9 cellular contexts compared by ENCODE assay signal in genomic region chr10:79137826-79138225, GRCh38.
DNase-seq lines count a peak whose midpoint lies in the region; ATAC-seq and TF ChIP-seq lines count a peak whose summit lies in the region.
"Had no signal": no experiment of that assay in that cellular context is flagged by ENCODE, and none has a peak within 500 bp of the region (broad histone marks: within the 10 kb centered on the region; RNA-seq: fewer than 3 reads in every experiment).

No MANE protein-coding gene starts in this region.

- peak overlapping the region in 7 of 8 donors; percentile 73 to 93 (median 84) for H3K27ac Mint-ChIP-seq in CD8-positive, alpha-beta memory T cell
- peak overlapping the region; percentile 44 for H3K27ac Mint-ChIP-seq in activated T-helper 1 cell treated with anti-CD3 and anti-CD28 coated beads, Interleukin-12 subunit alpha, Interleukin-12 subunit beta, Interleukin-2, Interleukin-4 antibody, amounts not matched to agents 30 ng/mL and 10 ng/mL and 1 ng/mL, durations not matched to agents 14 hours and 24 hours and 36 hours

- peaks cover 37% of the 10 kb centered on the region for H3K4me1 ChIP-seq in CD8-positive, alpha-beta memory T cell (ENCODE audit: insufficient read depth, low read length)
- H3K4me1 ChIP-seq in liver (ENCODE audit: control insufficient read depth in 4 of 4, insufficient read depth in 4 of 4, low read length in 3 of 4) (peaks cover 0 to 7% (median 3%) of the 10 kb centered on the region in 4 donors), subcutaneous abdominal adipose tissue (ENCODE audit: control insufficient read depth in 5 of 5, insufficient read depth in 5 of 5, low read length in 5 of 5) (peaks cover 30 to 95% (median 81%) of the 10 kb centered on the region in 5 donors)

- H3K27me3 ChIP-seq in CD8-positive, alpha-beta memory T cell (ENCODE audit: insufficient read depth, low read length, poor library complexity, severe bottlenecking), result no peaks in the 10 kb centered on the region
- no peaks in the 10 kb centered on the region for H3K27me3 ChIP-seq in liver (ENCODE audit: control insufficient read depth in 4 of 4, insufficient read depth in 4 of 4, low read length in 3 of 4)
- no peaks in the 10 kb centered on the region for H3K27me3 ChIP-seq in subcutaneous abdominal adipose tissue (ENCODE audit: control insufficient read depth in 5 of 5, insufficient read depth in 4 of 5, low read length in 5 of 5)

- no peak overlapping the region for H3K9ac ChIP-seq in liver (ENCODE audit: low read depth in 1 of 2, low read length in 2 of 2)
- H3K9ac ChIP-seq in subcutaneous abdominal adipose tissue (ENCODE audit: low read length in 5 of 5), result peak overlapping the region in 3 of 5 donors; percentile 17 to 66 (median 29)

- H3K36me3 ChIP-seq in CD8-positive, alpha-beta memory T cell (ENCODE audit: insufficient read depth, low read length), result no peaks in the 10 kb centered on the region
- H3K36me3 ChIP-seq in liver (ENCODE audit: control insufficient read depth in 4 of 4, insufficient read depth in 3 of 4, low read depth in 1 of 4, low read length in 3 of 4) (peaks cover 0 to 11% (median 6%) of the 10 kb centered on the region in 4 donors), subcutaneous abdominal adipose tissue (ENCODE audit: control insufficient read depth in 5 of 5, insufficient read depth in 5 of 5, low read length in 5 of 5) (peaks cover 0 to 39% (median 29%) of the 10 kb centered on the region in 5 donors)

- H3K9me3 ChIP-seq in CD8-positive, alpha-beta memory T cell (ENCODE audit: low read length), result no peaks in the 10 kb centered on the region
- H3K9me3 ChIP-seq in liver (ENCODE audit: control insufficient read depth in 4 of 4, low read length in 3 of 4), result no peaks in the 10 kb centered on the region
- H3K9me3 ChIP-seq in subcutaneous abdominal adipose tissue (ENCODE audit: control insufficient read depth in 5 of 5, low read length in 5 of 5), result no peaks in the 10 kb centered on the region

- 70% methylated on average over 13 of the region's 13 CpGs for WGBS in liver

- peaks cover 0 to 17% (median 9%) of the 10 kb centered on the region in 3 donors for H3K36me3 Mint-ChIP-seq in CD8-positive, alpha-beta memory T cell
- H3K36me3 Mint-ChIP-seq in activated T-helper 1 cell treated with anti-CD3 and anti-CD28 coated beads, Interleukin-12 subunit alpha, Interleukin-12 subunit beta, Interleukin-2, Interleukin-4 antibody, amounts not matched to agents 30 ng/mL and 10 ng/mL and 1 ng/mL, durations not matched to agents 14 hours and 24 hours and 36 hours (ENCODE audit: low read depth), result peaks cover 2% of the 10 kb centered on the region

- no peaks in the 10 kb centered on the region for H3K9me3 Mint-ChIP-seq in CD8-positive, alpha-beta memory T cell
- no peaks in the 10 kb centered on the region for H3K9me3 Mint-ChIP-seq in activated T-helper 1 cell treated with anti-CD3 and anti-CD28 coated beads, Interleukin-12 subunit alpha, Interleukin-12 subunit beta, Interleukin-2, Interleukin-4 antibody, amounts not matched to agents 30 ng/mL and 10 ng/mL and 1 ng/mL, durations not matched to agents 14 hours and 24 hours and 36 hours

- ATAC-seq in GM21526 (IDR thresholded peaks at IDR 0.05; ENCODE audit: low FRiP score, unreplicated experiment), result peak; percentile 75

- intact Hi-C loops in activated T-helper 1 cell treated with anti-CD3 and anti-CD28 coated beads, Interleukin-12 subunit alpha, Interleukin-12 subunit beta, Interleukin-2, Interleukin-4 antibody, amounts not matched to agents 30 ng/mL and 10 ng/mL and 1 ng/mL, durations not matched to agents 14 hours and 24 hours and 36 hours (cut with micrococcal nuclease), result loop anchor here (2.0 to 5.0 kb wide), 2 partner anchors 71 to 835 kb away; partner anchors contain the start of gene ZMIZ1

- peak overlapping the region; percentile 37 for H3K4me3 ChIP-seq in CD8-positive, alpha-beta memory T cell (ENCODE audit: low read length)
- H3K4me3 ChIP-seq in liver (ENCODE audit: low read depth in 1 of 3, low read length in 3 of 3), result no peak overlapping the region
- no peak overlapping the region for H3K4me3 ChIP-seq in subcutaneous abdominal adipose tissue (ENCODE audit: low read depth in 1 of 5, low read length in 5 of 5)

- CTCF ChIA-PET in CD8-positive, alpha-beta memory T cell (lab: Charles Lee), result no interaction called here

- peaks cover 0 to 4% of the 10 kb centered on the region in 2 donors for H3K27me3 Mint-ChIP-seq in CD8-positive, alpha-beta memory T cell
- no peaks in the 10 kb centered on the region for H3K27me3 Mint-ChIP-seq in activated T-helper 1 cell treated with anti-CD3 and anti-CD28 coated beads, Interleukin-12 subunit alpha, Interleukin-12 subunit beta, Interleukin-2, Interleukin-4 antibody, amounts not matched to agents 30 ng/mL and 10 ng/mL and 1 ng/mL, durations not matched to agents 14 hours and 24 hours and 36 hours (ENCODE audit: insufficient read depth)

- POLR2A ChIA-PET in CD8-positive, alpha-beta memory T cell (lab: Charles Lee), result no interaction called here

- TF ChIP-seq CTCF in liver (IDR thresholded peaks at IDR 0.05; ENCODE audit: low read depth, low read length, missing input control), result no peak

- peak in 4 of 5 donors; percentile 14 to 58 (median 35) for DNase-seq in CD8-positive, alpha-beta memory T cell
- DNase-seq in KG1 (lab: John Stamatoyannopoulos, UW) (peak; percentile 86), NCI-H510A treated with DMSO at 0.1 percent for 48 hours (lab: John Stamatoyannopoulos, UW) (no peak), foreskin melanocyte (no peak)
- peak; percentile 22 for DNase-seq in activated T-helper 1 cell treated with anti-CD3 and anti-CD28 coated beads, Interleukin-12 subunit alpha, Interleukin-12 subunit beta, Interleukin-2, Interleukin-4 antibody, amounts not matched to agents 30 ng/mL and 10 ng/mL and 1 ng/mL, durations not matched to agents 14 hours and 24 hours and 36 hours (ENCODE audit: low spot score)

- H3K4me1 Mint-ChIP-seq in CD8-positive, alpha-beta memory T cell, result peaks cover 42 to 54% (median 43%) of the 10 kb centered on the region in 3 donors
- peaks cover 37% of the 10 kb centered on the region for H3K4me1 Mint-ChIP-seq in activated T-helper 1 cell treated with anti-CD3 and anti-CD28 coated beads, Interleukin-12 subunit alpha, Interleukin-12 subunit beta, Interleukin-2, Interleukin-4 antibody, amounts not matched to agents 30 ng/mL and 10 ng/mL and 1 ng/mL, durations not matched to agents 14 hours and 24 hours and 36 hours (ENCODE audit: low read depth)

- no peak overlapping the region for H3K27ac ChIP-seq in CD8-positive, alpha-beta memory T cell (ENCODE audit: low read depth, low read length)
- peak overlapping the region; percentile 16 to 30 for H3K27ac ChIP-seq in liver (ENCODE audit: low read depth in 1 of 2, low read length in 2 of 2)
- H3K27ac ChIP-seq in subcutaneous abdominal adipose tissue (ENCODE audit: low read depth, low read length), result peak overlapping the region; percentile 90
- H3K27ac ChIP-seq: epithelial cell of prostate had no signal

- no peak for TF ChIP-seq RAD21 in liver (IDR thresholded peaks at IDR 0.05)

- peak overlapping the region; percentile 46 to 84 (median 77) for H3K4me3 Mint-ChIP-seq in CD8-positive, alpha-beta memory T cell
- H3K4me3 Mint-ChIP-seq in activated T-helper 1 cell treated with anti-CD3 and anti-CD28 coated beads, Interleukin-12 subunit alpha, Interleukin-12 subunit beta, Interleukin-2, Interleukin-4 antibody, amounts not matched to agents 30 ng/mL and 10 ng/mL and 1 ng/mL, durations not matched to agents 14 hours and 24 hours and 36 hours, result peak overlapping the region; percentile 19

TF ChIP-seq in liver, 16 proteins besides CTCF, POLR2A, EP300 and RAD21:
- TF ChIP-seq NR2F2 (IDR thresholded peaks at IDR 0.05), result peak; percentile 90
- TF ChIP-seq FOXA2 (IDR thresholded peaks at IDR 0.05), result no peak

Comparison
In these comparisons a context has a peak if more than half of its experiments do, and no peak if none do; other contexts are left out.
1. DNase-seq: peak in CD8-positive, alpha-beta memory T cell (4 of 5), KG1 (single experiment) and activated T-helper 1 cell treated with anti-CD3 and anti-CD28 coated beads, Interleukin-12 subunit alpha, Interleukin-12 subunit beta, Interleukin-2, Interleukin-4 antibody, amounts not matched to agents 30 ng/mL and 10 ng/mL and 1 ng/mL, durations not matched to agents 14 hours and 24 hours and 36 hours (single experiment); none in NCI-H510A treated with DMSO at 0.1 percent for 48 hours (single experiment) and foreskin melanocyte (single experiment).
2. H3K9ac ChIP-seq: peak in subcutaneous abdominal adipose tissue (3 of 5); none in liver (0 of 2).